21 cellular contexts compared by ENCODE assay signal in genomic region chr11:72897506-72897905, GRCh38.
DNase-seq lines count a peak whose midpoint lies in the region; ATAC-seq, FAIRE-seq and TF ChIP-seq lines count a peak whose summit lies in the region.
"Had no signal": no experiment of that assay in that cellular context is flagged by ENCODE, and none has a peak within 500 bp of the region (broad histone marks: within the 10 kb centered on the region; RNA-seq: fewer than 3 reads in every experiment).

No MANE protein-coding gene starts in this region.

- no peaks in the 10 kb centered on the region for H3K4me1 Mint-ChIP-seq in activated T-helper 17 cell treated with anti-CD3 and anti-CD28 coated beads, Interleukin-2, amount 50 U/mL, for 72 hours
- H3K4me1 Mint-ChIP-seq in neural progenitor cell, result no peaks in the 10 kb centered on the region
- H3K4me1 Mint-ChIP-seq: CD14-positive monocyte, GM23338 had no signal

- H3K9me3 Mint-ChIP-seq in activated T-helper 17 cell treated with anti-CD3 and anti-CD28 coated beads, Interleukin-2, amount 50 U/mL, for 72 hours, result no peaks in the 10 kb centered on the region
- H3K9me3 Mint-ChIP-seq in neural progenitor cell, result no peaks in the 10 kb centered on the region
- H3K9me3 Mint-ChIP-seq: CD14-positive monocyte, GM23338 had no signal

- no peaks in the 10 kb centered on the region for H3K27me3 Mint-ChIP-seq in activated T-helper 17 cell treated with anti-CD3 and anti-CD28 coated beads, Interleukin-2, amount 50 U/mL, for 72 hours
- H3K27me3 Mint-ChIP-seq in neural progenitor cell (ENCODE audit: insufficient read depth, low read depth), result peaks cover 3% of the 10 kb centered on the region

- TF ChIP-seq POLR2A in GM12892 (IDR thresholded peaks at IDR 0.05; ENCODE audit: low read depth, low read length) (no peak), transverse colon (IDR thresholded peaks at IDR 0.05) (no peak)

- H2AFZ ChIP-seq in neural progenitor cell (replicated peaks), result no peak overlapping the region
- H2AFZ ChIP-seq: GM23338 had no signal

- H3K27ac ChIP-seq in neural progenitor cell, result no peak overlapping the region
- no peak overlapping the region for H3K27ac ChIP-seq in transverse colon

- no peaks in the 10 kb centered on the region for H4K20me1 ChIP-seq in neural progenitor cell (ENCODE audit: low read depth)

- H3K36me3 ChIP-seq in neural progenitor cell, result no peaks in the 10 kb centered on the region
- no peaks in the 10 kb centered on the region for H3K36me3 ChIP-seq in transverse colon

- H3K4me2 ChIP-seq in neural progenitor cell, result no peak overlapping the region
- H3K4me2 ChIP-seq: GM23338, SK-N-SH had no signal

- H3K4me3 ChIP-seq in neural progenitor cell (no peak overlapping the region), transverse colon (no peak overlapping the region)
- H3K4me3 ChIP-seq: GM23338 had no signal

- no peaks in the 10 kb centered on the region for H3K27me3 ChIP-seq in neural progenitor cell
- H3K27me3 ChIP-seq in transverse colon, result no peaks in the 10 kb centered on the region

- H3F3A ChIP-seq in neural progenitor cell (ENCODE audit: low read depth), result no peaks in the 10 kb centered on the region

- H3K9ac ChIP-seq in neural progenitor cell, result no peak overlapping the region
- H3K9ac ChIP-seq: SK-N-SH had no signal

- peak; percentile 56 for ATAC-seq in activated T-helper 17 cell treated with anti-CD3 and anti-CD28 coated beads, Interleukin-2, amount 50 U/mL, for 72 hours (replicated peaks)
- no peak for ATAC-seq in left lobe of liver
- ATAC-seq: GM23338, HCT116 had no signal

- no peak for TF ChIP-seq CTCF in neural progenitor cell (IDR thresholded peaks at IDR 0.05)
- TF ChIP-seq CTCF in transverse colon (IDR thresholded peaks at IDR 0.05), result no peak

- TF ChIP-seq EP300 in transverse colon (IDR thresholded peaks at IDR 0.05; ENCODE audit: low read depth), result no peak

- DNase-seq in GM12892 (ENCODE audit: insufficient read length), result no peak
- peak; percentile 53 for DNase-seq in NCI-H69 (lab: John Stamatoyannopoulos, UW)
- DNase-seq in kidney tubule cell (ENCODE audit: low spot score), result peak; percentile 59
- DNase-seq in cardiac septum (ENCODE audit: low spot score), result no peak
- no peak for DNase-seq in neural progenitor cell (ENCODE audit: low spot score)
- DNase-seq in transverse colon, result no peak
- DNase-seq in left lobe of liver (ENCODE audit: low spot score), result no peak
- DNase-seq: DMS53, NCI-H1092 treated with DMSO at 0.1 percent for 48 hours, NCI-H146, NCI-H2029, NCI-H226, NCI-H510A treated with DMSO at 0.1 percent for 48 hours, NCI-H82, RPMI8226, SIG-M5, SK-N-SH had no signal

- H3K79me2 ChIP-seq in neural progenitor cell (ENCODE audit: low read depth), result no peaks in the 10 kb centered on the region

- H3K9me3 ChIP-seq in neural progenitor cell (ENCODE audit: low read depth), result no peaks in the 10 kb centered on the region
- H3K9me3 ChIP-seq in transverse colon, result no peaks in the 10 kb centered on the region
- H3K9me3 ChIP-seq: SK-N-SH had no signal

- in situ Hi-C loops in transverse colon (cut with MboI; ENCODE audit: low pct_ligation_motif_present in 1 of 4, low pct_unique_long_range_greater_than_20kb in 1 of 4, low sequenced_read_pairs in 3 of 4), result no loop called here

- intact Hi-C loops in cardiac septum (cut with DNase I), result no loop called here
- intact Hi-C loops in transverse colon (cut with DNase I; ENCODE audit: low total_unique reads), result no loop called here

- peak; percentile 36 for FAIRE-seq in GM12892 (lab: Jason Lieb, UNC)

- no peaks in the 10 kb centered on the region for H3K36me3 Mint-ChIP-seq in activated T-helper 17 cell treated with anti-CD3 and anti-CD28 coated beads, Interleukin-2, amount 50 U/mL, for 72 hours (ENCODE audit: low read depth)
- H3K36me3 Mint-ChIP-seq in neural progenitor cell, result peaks cover 13% of the 10 kb centered on the region

- H3K27ac Mint-ChIP-seq in activated T-helper 17 cell treated with anti-CD3 and anti-CD28 coated beads, Interleukin-2, amount 50 U/mL, for 72 hours, result no peak overlapping the region
- H3K27ac Mint-ChIP-seq in neural progenitor cell, result no peak overlapping the region
- H3K27ac Mint-ChIP-seq: GM23338 had no signal

- no peak overlapping the region for H3K4me3 Mint-ChIP-seq in activated T-helper 17 cell treated with anti-CD3 and anti-CD28 coated beads, Interleukin-2, amount 50 U/mL, for 72 hours
- H3K4me3 Mint-ChIP-seq in neural progenitor cell, result no peak overlapping the region
- H3K4me3 Mint-ChIP-seq: CD14-positive monocyte, GM23338 had no signal

- H3K4me1 ChIP-seq in neural progenitor cell (no peaks in the 10 kb centered on the region), transverse colon (no peaks in the 10 kb centered on the region)

Comparison
In these comparisons a context has a peak if more than half of its experiments do, and no peak if none do; other contexts are left out.
1. DNase-seq: peak in NCI-H69 (single experiment) and kidney tubule cell (single experiment); none in GM12892 (single experiment), cardiac septum (single experiment), neural progenitor cell (single experiment), transverse colon (single experiment) and left lobe of liver (single experiment).